ENCODE assay signal across 1 cellular context in genomic region chr1:221069178-221069903, GRCh38.
TF ChIP-seq lines count a peak whose summit lies in the region.

No MANE protein-coding gene starts in this region.

TF ChIP-seq in GM23338, 12 proteins besides CTCF, POLR2A, EP300 and RAD21 (continued from another document):
- TF ChIP-seq, protein P1, sequence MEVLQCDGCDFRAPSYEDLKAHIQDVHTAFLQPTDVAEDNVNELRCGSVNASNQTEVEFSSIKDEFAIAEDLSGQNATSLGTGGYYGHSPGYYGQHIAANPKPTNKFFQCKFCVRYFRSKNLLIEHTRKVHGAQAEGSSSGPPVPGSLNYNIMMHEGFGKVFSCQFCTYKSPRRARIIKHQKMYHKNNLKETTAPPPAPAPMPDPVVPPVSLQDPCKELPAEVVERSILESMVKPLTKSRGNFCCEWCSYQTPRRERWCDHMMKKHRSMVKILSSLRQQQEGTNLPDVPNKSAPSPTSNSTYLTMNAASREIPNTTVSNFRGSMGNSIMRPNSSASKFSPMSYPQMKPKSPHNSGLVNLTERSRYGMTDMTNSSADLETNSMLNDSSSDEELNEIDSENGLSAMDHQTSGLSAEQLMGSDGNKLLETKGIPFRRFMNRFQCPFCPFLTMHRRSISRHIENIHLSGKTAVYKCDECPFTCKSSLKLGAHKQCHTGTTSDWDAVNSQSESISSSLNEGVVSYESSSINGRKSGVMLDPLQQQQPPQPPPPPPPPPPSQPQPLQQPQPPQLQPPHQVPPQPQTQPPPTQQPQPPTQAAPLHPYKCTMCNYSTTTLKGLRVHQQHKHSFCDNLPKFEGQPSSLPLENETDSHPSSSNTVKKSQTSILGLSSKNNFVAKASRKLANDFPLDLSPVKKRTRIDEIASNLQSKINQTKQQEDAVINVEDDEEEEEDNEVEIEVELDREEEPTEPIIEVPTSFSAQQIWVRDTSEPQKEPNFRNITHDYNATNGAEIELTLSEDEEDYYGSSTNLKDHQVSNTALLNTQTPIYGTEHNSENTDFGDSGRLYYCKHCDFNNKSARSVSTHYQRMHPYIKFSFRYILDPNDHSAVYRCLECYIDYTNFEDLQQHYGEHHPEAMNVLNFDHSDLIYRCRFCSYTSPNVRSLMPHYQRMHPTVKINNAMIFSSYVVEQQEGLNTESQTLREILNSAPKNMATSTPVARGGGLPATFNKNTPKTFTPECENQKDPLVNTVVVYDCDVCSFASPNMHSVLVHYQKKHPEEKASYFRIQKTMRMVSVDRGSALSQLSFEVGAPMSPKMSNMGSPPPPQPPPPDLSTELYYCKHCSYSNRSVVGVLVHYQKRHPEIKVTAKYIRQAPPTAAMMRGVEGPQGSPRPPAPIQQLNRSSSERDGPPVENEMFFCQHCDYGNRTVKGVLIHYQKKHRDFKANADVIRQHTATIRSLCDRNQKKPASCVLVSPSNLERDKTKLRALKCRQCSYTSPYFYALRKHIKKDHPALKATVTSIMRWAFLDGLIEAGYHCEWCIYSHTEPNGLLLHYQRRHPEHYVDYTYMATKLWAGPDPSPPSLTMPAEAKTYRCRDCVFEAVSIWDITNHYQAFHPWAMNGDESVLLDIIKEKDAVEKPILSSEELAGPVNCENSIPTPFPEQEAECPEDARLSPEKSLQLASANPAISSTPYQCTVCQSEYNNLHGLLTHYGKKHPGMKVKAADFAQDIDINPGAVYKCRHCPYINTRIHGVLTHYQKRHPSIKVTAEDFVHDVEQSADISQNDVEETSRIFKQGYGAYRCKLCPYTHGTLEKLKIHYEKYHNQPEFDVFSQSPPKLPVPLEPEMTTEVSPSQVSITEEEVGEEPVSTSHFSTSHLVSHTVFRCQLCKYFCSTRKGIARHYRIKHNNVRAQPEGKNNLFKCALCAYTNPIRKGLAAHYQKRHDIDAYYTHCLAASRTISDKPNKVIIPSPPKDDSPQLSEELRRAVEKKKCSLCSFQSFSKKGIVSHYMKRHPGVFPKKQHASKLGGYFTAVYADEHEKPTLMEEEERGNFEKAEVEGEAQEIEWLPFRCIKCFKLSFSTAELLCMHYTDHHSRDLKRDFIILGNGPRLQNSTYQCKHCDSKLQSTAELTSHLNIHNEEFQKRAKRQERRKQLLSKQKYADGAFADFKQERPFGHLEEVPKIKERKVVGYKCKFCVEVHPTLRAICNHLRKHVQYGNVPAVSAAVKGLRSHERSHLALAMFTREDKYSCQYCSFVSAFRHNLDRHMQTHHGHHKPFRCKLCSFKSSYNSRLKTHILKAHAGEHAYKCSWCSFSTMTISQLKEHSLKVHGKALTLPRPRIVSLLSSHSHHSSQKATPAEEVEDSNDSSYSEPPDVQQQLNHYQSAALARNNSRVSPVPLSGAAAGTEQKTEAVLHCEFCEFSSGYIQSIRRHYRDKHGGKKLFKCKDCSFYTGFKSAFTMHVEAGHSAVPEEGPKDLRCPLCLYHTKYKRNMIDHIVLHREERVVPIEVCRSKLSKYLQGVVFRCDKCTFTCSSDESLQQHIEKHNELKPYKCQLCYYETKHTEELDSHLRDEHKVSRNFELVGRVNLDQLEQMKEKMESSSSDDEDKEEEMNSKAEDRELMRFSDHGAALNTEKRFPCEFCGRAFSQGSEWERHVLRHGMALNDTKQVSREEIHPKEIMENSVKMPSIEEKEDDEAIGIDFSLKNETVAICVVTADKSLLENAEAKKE (CRISPR knock-in tag; IDR thresholded peaks at IDR 0.05) = no peak
- TF ChIP-seq ZNF331 (CRISPR knock-in tag; IDR thresholded peaks at IDR 0.05; ENCODE audit: low read depth) (no peak), CREB1 (CRISPR knock-in tag; IDR thresholded peaks at IDR 0.05; ENCODE audit: low read depth) (no peak)
- TF ChIP-seq, protein P2, sequence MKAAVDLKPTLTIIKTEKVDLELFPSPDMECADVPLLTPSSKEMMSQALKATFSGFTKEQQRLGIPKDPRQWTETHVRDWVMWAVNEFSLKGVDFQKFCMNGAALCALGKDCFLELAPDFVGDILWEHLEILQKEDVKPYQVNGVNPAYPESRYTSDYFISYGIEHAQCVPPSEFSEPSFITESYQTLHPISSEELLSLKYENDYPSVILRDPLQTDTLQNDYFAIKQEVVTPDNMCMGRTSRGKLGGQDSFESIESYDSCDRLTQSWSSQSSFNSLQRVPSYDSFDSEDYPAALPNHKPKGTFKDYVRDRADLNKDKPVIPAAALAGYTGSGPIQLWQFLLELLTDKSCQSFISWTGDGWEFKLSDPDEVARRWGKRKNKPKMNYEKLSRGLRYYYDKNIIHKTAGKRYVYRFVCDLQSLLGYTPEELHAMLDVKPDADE (IDR thresholded peaks at IDR 0.05) = no peak
